ENCODE assay signal across 9 cellular contexts in the genomic region with DNA sequence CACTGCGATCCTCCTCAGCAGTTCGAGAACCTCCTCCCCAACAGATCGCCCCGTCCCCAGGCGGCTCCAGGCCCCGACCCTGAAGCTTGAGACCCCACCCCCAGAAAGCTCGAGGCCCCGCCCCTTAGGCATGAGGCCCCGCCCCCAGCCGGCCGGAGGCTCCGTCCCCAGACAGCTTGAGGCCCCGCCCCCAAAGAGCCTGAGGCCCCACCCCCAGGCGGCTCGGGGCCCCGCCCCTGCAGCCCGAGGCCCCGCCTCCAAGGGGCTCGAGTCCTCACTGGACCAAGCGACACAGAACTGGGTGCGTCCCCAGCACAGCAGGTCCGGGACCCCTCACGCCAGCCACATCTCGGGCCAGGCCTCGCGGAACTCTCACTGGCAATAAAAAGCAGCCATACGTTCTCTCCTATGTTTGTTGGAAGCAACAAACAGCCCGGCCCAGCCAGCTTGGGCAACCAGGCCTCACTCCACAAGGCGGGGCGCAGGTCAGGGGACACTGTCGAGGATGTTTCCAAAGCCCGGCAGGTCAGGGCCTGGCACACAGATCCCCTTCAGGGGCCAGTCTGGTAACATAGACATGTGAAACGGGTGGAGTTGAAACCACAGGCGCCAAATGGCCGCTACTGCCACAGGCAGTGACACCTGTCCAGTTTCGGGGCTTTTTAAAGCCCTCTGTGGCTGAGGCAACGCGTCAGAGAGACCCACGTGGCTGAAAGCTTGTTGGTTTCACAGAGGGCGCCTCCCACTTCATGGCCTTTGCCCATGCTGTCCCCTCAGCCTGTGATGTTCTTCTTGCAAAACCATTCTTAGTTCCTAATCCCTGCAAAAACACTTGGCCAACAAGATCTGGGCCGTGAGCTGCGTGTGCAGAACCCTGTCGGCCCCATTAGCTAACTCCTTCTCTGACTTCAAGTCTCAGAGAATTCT.
A peak's percentile ranks its signal among the peaks of the same experiment; 100 is the strongest.
DNase-seq lines count a peak whose midpoint lies in the region; ATAC-seq, FAIRE-seq and TF ChIP-seq lines count a peak whose summit lies in the region.
"Had no signal": no experiment of that assay in that cellular context is flagged by ENCODE, and none has a peak within 500 bp of the region (broad histone marks: within the 10 kb centered on the region; RNA-seq: fewer than 3 reads in every experiment).

No MANE protein-coding gene starts in this region.

- peak; percentile 90 for ATAC-seq in GM18517 (IDR thresholded peaks at IDR 0.05; ENCODE audit: unreplicated experiment)
- peak; percentile 84 for ATAC-seq in GM21717 (IDR thresholded peaks at IDR 0.05; ENCODE audit: unreplicated experiment)
- ATAC-seq in central memory CD8-positive, alpha-beta T cell (replicated peaks; ENCODE audit: extremely low read depth, poor library complexity, severe bottlenecking): peak; percentile 28

- peaks cover 7% of the 10 kb centered on the region for H3K4me1 Mint-ChIP-seq in central memory CD8-positive, alpha-beta T cell
- peaks cover 29% of the 10 kb centered on the region for H3K4me1 Mint-ChIP-seq in osteocyte (ENCODE audit: unreplicated experiment)

- no peak overlapping the region for H3K27ac Mint-ChIP-seq in central memory CD8-positive, alpha-beta T cell (ENCODE audit: low read depth)
- no peak overlapping the region for H3K27ac Mint-ChIP-seq in osteocyte (ENCODE audit: unreplicated experiment)
- H3K27ac Mint-ChIP-seq: dendritic cell treated with granulocyte-macrophage colony-stimulating factor and Interleukin-4, amounts not matched to agents 40 ng/mL and 50 ng/mL, for 4 days had no signal

- H3K4me3 Mint-ChIP-seq in central memory CD8-positive, alpha-beta T cell: no peak overlapping the region
- no peak overlapping the region for H3K4me3 Mint-ChIP-seq in osteocyte (ENCODE audit: unreplicated experiment)
- H3K4me3 Mint-ChIP-seq: dendritic cell treated with granulocyte-macrophage colony-stimulating factor and Interleukin-4, amounts not matched to agents 40 ng/mL and 50 ng/mL, for 4 days had no signal

- H3K27me3 ChIP-seq in HUES48 (ENCODE audit: control insufficient read depth, insufficient read depth, low read length): no peaks in the 10 kb centered on the region

- H3K36me3 Mint-ChIP-seq in central memory CD8-positive, alpha-beta T cell (ENCODE audit: insufficient read depth): peaks cover 3% of the 10 kb centered on the region
- H3K36me3 Mint-ChIP-seq in osteocyte (ENCODE audit: unreplicated experiment): no peaks in the 10 kb centered on the region

- H3K9ac ChIP-seq in HUES48 (ENCODE audit: low read depth, low read length): no peak overlapping the region

- DNase-seq in central memory CD8-positive, alpha-beta T cell (ENCODE audit: low spot score in 2 of 2): no peak
- peak; percentile 34 for DNase-seq in stimulated activated CD4-positive, alpha-beta T cell treated with anti-CD3 and anti-CD28 coated beads, Interleukin-15, amount 100 ng/mL, for 24 hours
- DNase-seq in D721Med (ENCODE audit: insufficient read length, low spot score) (no peak), osteocyte (ENCODE audit: extremely low spot score, unreplicated experiment) (no peak), HuH-7.5 (ENCODE audit: low spot score) (no peak)

- no peak for FAIRE-seq in D721Med (lab: Jason Lieb, UNC)

- H3K27me3 Mint-ChIP-seq in central memory CD8-positive, alpha-beta T cell: peaks cover 6% of the 10 kb centered on the region
- H3K27me3 Mint-ChIP-seq in osteocyte (ENCODE audit: unreplicated experiment): no peaks in the 10 kb centered on the region

- H3K4me3 ChIP-seq in HUES48 (ENCODE audit: low read depth, low read length): peak overlapping the region; percentile 37; the same call in 1 of the 2 replicates

- H3K9me3 ChIP-seq in HUES48 (ENCODE audit: control insufficient read depth, insufficient read depth, low read length): no peaks in the 10 kb centered on the region

- no peaks in the 10 kb centered on the region for H3K9me3 Mint-ChIP-seq in central memory CD8-positive, alpha-beta T cell
- H3K9me3 Mint-ChIP-seq in osteocyte (ENCODE audit: unreplicated experiment): no peaks in the 10 kb centered on the region
- H3K9me3 Mint-ChIP-seq: dendritic cell treated with granulocyte-macrophage colony-stimulating factor and Interleukin-4, amounts not matched to agents 40 ng/mL and 50 ng/mL, for 4 days had no signal

- H3K36me3 ChIP-seq in HUES48 (ENCODE audit: control insufficient read depth, insufficient read depth, low read length): no peaks in the 10 kb centered on the region

- TF ChIP-seq CTCF in D721Med (IDR thresholded peaks at IDR 0.05; ENCODE audit: insufficient read depth, missing control alignments): no peak
- TF ChIP-seq CTCF in osteocyte (IDR thresholded peaks at IDR 0.05): no peak

- no peaks in the 10 kb centered on the region; the same call in 1 of the 2 replicates for H3K4me1 ChIP-seq in HUES48 (ENCODE audit: control insufficient read depth, insufficient read depth, low read length)

- no peak overlapping the region for H3K27ac ChIP-seq in HUES48 (ENCODE audit: low read depth, low read length)

Comparison
In these comparisons a context has a peak if more than half of its experiments do, and no peak if none do; other contexts are left out.
1. ATAC-seq: peak in every context shown above with its lines; median percentile 90 in GM18517; 84 in GM21717; 28 in central memory CD8-positive, alpha-beta T cell.